ENCODE assay signal across 8 cellular contexts in genomic region chr3:58333206-58334012, GRCh38. TPM values are rescaled to one million over a fixed set of nuclear protein-coding genes. Genes with fewer than 3 reads are reported as not detected.
DNase-seq lines count a peak whose midpoint lies in the region; ATAC-seq and TF ChIP-seq lines count a peak whose summit lies in the region.

No MANE protein-coding gene starts in this region.

- intact Hi-C loops in activated CD8-positive, alpha-beta T cell treated with anti-CD3 and anti-CD28 coated beads for 36 hours (cut with micrococcal nuclease) = no loop called here
- intact Hi-C loops in mucosa of descending colon (cut with DNase I, micrococcal nuclease) = no loop called here

- peak overlapping the region; percentile 92 for H3K4me3 Mint-ChIP-seq in activated CD8-positive, alpha-beta T cell treated with anti-CD3 and anti-CD28 coated beads for 36 hours

- H3K4me1 ChIP-seq in mucosa of descending colon (ENCODE audit: low read depth) = peaks cover 5% of the 10 kb centered on the region
- H3K4me1 ChIP-seq in thymus (ENCODE audit: control insufficient read depth, insufficient read depth, low read length) = peaks cover 5% of the 10 kb centered on the region

- POLR2A ChIA-PET in activated CD8-positive, alpha-beta T cell treated with anti-CD3 and anti-CD28 coated beads for 36 hours (lab: Charles Lee) = interaction anchor here (0.7 to 4.0 kb wide), 9 partner anchors 8 to 147 kb away, joined by 3 to 16 read pairs (median 3); partner anchors contain the start of genes HTD2 and RPP14

- no peak for TF ChIP-seq CTCF in activated CD8-positive, alpha-beta T cell treated with anti-CD3 and anti-CD28 coated beads for 36 hours (IDR thresholded peaks at IDR 0.05)
- no peak for TF ChIP-seq CTCF in mucosa of descending colon (IDR thresholded peaks at IDR 0.05)

- CTCF ChIA-PET in activated CD8-positive, alpha-beta T cell treated with anti-CD3 and anti-CD28 coated beads for 36 hours (lab: Charles Lee) = interaction anchor here (0.7 to 7.2 kb wide), 7 partner anchors 13 to 116 kb away, joined by 3 to 44 read pairs (median 4); partner anchors contain the start of genes HTD2 and RPP14

- peak overlapping the region; percentile 97 for H3K27ac ChIP-seq in epithelial cell of prostate
- H3K27ac ChIP-seq in thymus (ENCODE audit: low read depth) = no peak overlapping the region

- H3K36me3 ChIP-seq in mucosa of descending colon (ENCODE audit: low read depth) (no peaks in the 10 kb centered on the region), thymus (ENCODE audit: control insufficient read depth, insufficient read depth) (no peaks in the 10 kb centered on the region)

- H3K4me3 ChIP-seq in mucosa of descending colon (peak overlapping the region; percentile 85), thymus (ENCODE audit: low read length) (peak overlapping the region; percentile 97)

- peaks cover 28% of the 10 kb centered on the region for H3K4me1 Mint-ChIP-seq in activated CD8-positive, alpha-beta T cell treated with anti-CD3 and anti-CD28 coated beads for 36 hours (ENCODE audit: low read depth)

- DNase-seq in GM03348 (ENCODE audit: low spot score) (peak; percentile 42), LHCN-M2 (ENCODE audit: low read depth) (peak; percentile 50), epithelial cell of prostate (ENCODE audit: low read depth, low spot score) (no peak), mucosa of descending colon (peak; percentile 48 to 65 (median 57)), NCI-H524 treated with DMSO at 0.1 percent for 48 hours (lab: John Stamatoyannopoulos, UW) (no peak)
- DNase-seq in activated CD8-positive, alpha-beta T cell treated with anti-CD3 and anti-CD28 coated beads for 36 hours = peak; percentile 55

- H3K27me3 ChIP-seq in thymus (ENCODE audit: control insufficient read depth, insufficient read depth) = no peaks in the 10 kb centered on the region

- H3K9me3 ChIP-seq in mucosa of descending colon (no peaks in the 10 kb centered on the region), thymus (ENCODE audit: control insufficient read depth) (peaks cover 1% of the 10 kb centered on the region)

- ATAC-seq in GM21825 (IDR thresholded peaks at IDR 0.05; ENCODE audit: unreplicated experiment) (peak; percentile 35), mucosa of descending colon (peak; percentile 50)
- peak; percentile 29 for ATAC-seq in activated CD8-positive, alpha-beta T cell treated with anti-CD3 and anti-CD28 coated beads for 36 hours

- no peaks in the 10 kb centered on the region for H3K9me3 Mint-ChIP-seq in activated CD8-positive, alpha-beta T cell treated with anti-CD3 and anti-CD28 coated beads for 36 hours

- peaks cover 9% of the 10 kb centered on the region for H3K36me3 Mint-ChIP-seq in activated CD8-positive, alpha-beta T cell treated with anti-CD3 and anti-CD28 coated beads for 36 hours (ENCODE audit: low read depth)

- H3K27me3 Mint-ChIP-seq in activated CD8-positive, alpha-beta T cell treated with anti-CD3 and anti-CD28 coated beads for 36 hours = no peaks in the 10 kb centered on the region

- peak overlapping the region; percentile 91 for H3K27ac Mint-ChIP-seq in activated CD8-positive, alpha-beta T cell treated with anti-CD3 and anti-CD28 coated beads for 36 hours

- WGBS in thymus = 1% methylated on average over 37 of the region's 37 CpGs

RNA-seq across cellular contexts. Expression of gene PXK, which starts 0.7 kb away (rescaled TPM):
- total RNA-seq in LHCN-M2 (2014; rRNA removed) (45.9 and 50.3 TPM in 2 replicates), mucosa of descending colon (10 to 100 TPM; 14.5 to 33.4 (median 19.5) TPM)
- 15.2 TPM for polyA plus RNA-seq in LHCN-M2 (2012)
- 10 to 100 TPM; 22.2 to 23.6 TPM for total RNA-seq in activated CD8-positive, alpha-beta T cell treated with anti-CD3 and anti-CD28 coated beads for 36 hours
- polyA plus RNA-seq in thymus = 13.6 TPM

RNA-seq across cellular contexts. Expression of gene HTD2, which starts 27.1 kb away (rescaled TPM):
- 9.2 and 14.3 TPM in 2 replicates for total RNA-seq in LHCN-M2 (2014; rRNA removed)
- polyA plus RNA-seq in LHCN-M2 (2012) = 4.0 TPM
- total RNA-seq in activated CD8-positive, alpha-beta T cell treated with anti-CD3 and anti-CD28 coated beads for 36 hours = 1 to 10 TPM; 8.4 to 9.6 TPM
- 10 to 100 TPM in 2 of 3 donors, 1 to 10 TPM in 1; 9.7 to 13.7 (median 10.9) TPM for total RNA-seq in mucosa of descending colon
- polyA plus RNA-seq in thymus = 6.3 TPM

RNA-seq across cellular contexts. Expression of gene RPP14, which starts 27.4 kb away (rescaled TPM):
- total RNA-seq in LHCN-M2 (2014; rRNA removed) (11.4 and 13.2 TPM in 2 replicates), mucosa of descending colon (10 to 100 TPM; 18.9 to 24.7 (median 22.3) TPM)
- polyA plus RNA-seq in LHCN-M2 (2012) = 8.3 TPM
- 10 to 100 TPM; 16.1 to 18.0 TPM for total RNA-seq in activated CD8-positive, alpha-beta T cell treated with anti-CD3 and anti-CD28 coated beads for 36 hours
- polyA plus RNA-seq in thymus = 11.5 TPM

Comparison
In these comparisons a context has a peak if more than half of its experiments do, and no peak if none do; other contexts are left out.
1. DNase-seq: peak in GM03348 (single experiment), LHCN-M2 (single experiment), activated CD8-positive, alpha-beta T cell treated with anti-CD3 and anti-CD28 coated beads for 36 hours (single experiment) and mucosa of descending colon (3 of 3); none in epithelial cell of prostate (single experiment) and NCI-H524 treated with DMSO at 0.1 percent for 48 hours (single experiment).
2. Peak in every context shown above with its lines, with median percentiles within 50 percentile points of each other: ATAC-seq.